In genomic region chr13:58594978-58595600, GRCh38 we compare ENCODE assay signal across 20 cellular contexts.
A peak's percentile ranks its signal among the peaks of the same experiment; 100 is the strongest.
DNase-seq lines count a peak whose midpoint lies in the region; ATAC-seq, FAIRE-seq and TF ChIP-seq lines count a peak whose summit lies in the region.
"Had no signal": no experiment of that assay in that cellular context is flagged by ENCODE, and none has a peak within 500 bp of the region (broad histone marks: within the 10 kb centered on the region; RNA-seq: fewer than 3 reads in every experiment).

No MANE protein-coding gene starts in this region.

- H3K4me3 ChIP-seq in H1 (ENCODE audit: extremely low read depth in 1 of 4, insufficient read depth in 2 of 4, low read depth in 3 of 4, low read length in 4 of 4) (no peak overlapping the region), mesendoderm (ENCODE audit: low read length) (no peak overlapping the region), neuronal stem cell (ENCODE audit: low read length in 2 of 2) (no peak overlapping the region), smooth muscle cell (no peak overlapping the region)
- H3K4me3 ChIP-seq: GM12878 had no signal

- H3K23ac ChIP-seq in H1 (ENCODE audit: insufficient read length), result no peak overlapping the region
- no peak overlapping the region for H3K23ac ChIP-seq in mesendoderm (ENCODE audit: low read length)
- no peak overlapping the region for H3K23ac ChIP-seq in neuronal stem cell (ENCODE audit: low read depth, low read length, poor library complexity)

- H3K4ac ChIP-seq in H1 (replicated peaks; ENCODE audit: insufficient read length, low read depth, low read length) (no peak overlapping the region), mesendoderm (ENCODE audit: low read depth, low read length) (no peak overlapping the region), neuronal stem cell (ENCODE audit: low read length) (no peak overlapping the region)

- no peak overlapping the region for H2BK20ac ChIP-seq in H1 (ENCODE audit: low read length)

- 94% methylated on average over 2 of the region's 2 CpGs; no CpG with 5 or more reads in 1 of the 2 experiments for WGBS in H1 (ENCODE audit: extremely low coverage in 1 of 2, insufficient coverage in 1 of 2, insufficient read length in 1 of 2, insufficient replicate concordance in 2 of 2, low coverage in 1 of 2, low lambda C conversion rate in 2 of 2, missing lambda C conversion rate in 1 of 2), 2 experiments
- WGBS in mesendoderm (ENCODE audit: extremely low coverage, insufficient coverage, low lambda C conversion rate), result no CpG with 5 or more reads among the region's 2 CpGs
- WGBS in neuronal stem cell (ENCODE audit: extremely low coverage in 2 of 2, insufficient read length in 2 of 2, insufficient replicate concordance in 1 of 2), 2 donors, result no CpG with 5 or more reads among the region's 2 CpGs
- WGBS in smooth muscle cell (ENCODE audit: low lambda C conversion rate), result 43% methylated on average over 2 of the region's 2 CpGs

- TF ChIP-seq CTCF in H1 (IDR thresholded peaks at IDR 0.05; ENCODE audit: control extremely low read depth in 1 of 3, insufficient read depth in 1 of 3, low read depth in 1 of 3, low read length in 3 of 3) (no peak), smooth muscle cell (IDR thresholded peaks at IDR 0.05; ENCODE audit: borderline replicate concordance, insufficient read depth, poor library complexity, severe bottlenecking) (no peak), foreskin keratinocyte (conservative IDR thresholded peaks at IDR 0.05) (no peak)

- no peak overlapping the region for H4K91ac ChIP-seq in H1 (replicated peaks; ENCODE audit: insufficient read length, low read length)
- no peak overlapping the region for H4K91ac ChIP-seq in neuronal stem cell (ENCODE audit: low read depth, low read length, poor library complexity)

- no peaks in the 10 kb centered on the region for H3K9me3 ChIP-seq in H1 (ENCODE audit: insufficient read depth in 2 of 2, low read depth in 1 of 2, low read length in 1 of 2)
- H3K9me3 ChIP-seq in neuronal stem cell (replicated peaks in 1 of 2; ENCODE audit: control insufficient read depth in 2 of 2, insufficient read depth in 1 of 2, low read depth in 1 of 2, low read length in 2 of 2), result no peaks in the 10 kb centered on the region
- H3K9me3 ChIP-seq in smooth muscle cell (replicated peaks; ENCODE audit: low read depth), result no peaks in the 10 kb centered on the region

- H2BK12ac ChIP-seq in H1 (ENCODE audit: low read depth, low read length), result no peak overlapping the region
- H2BK12ac ChIP-seq in neuronal stem cell (ENCODE audit: low read length), result no peak overlapping the region

- H4K5ac ChIP-seq in H1 (ENCODE audit: insufficient read length, low read depth, low read length), result no peak overlapping the region
- H4K5ac ChIP-seq in mesendoderm (ENCODE audit: low read length), result no peak overlapping the region

- intact Hi-C loops in Right ventricle myocardium superior (cut with DNase I), result no loop called here

- H2AFZ ChIP-seq in H1 (ENCODE audit: low read length) (0 out of 2 replicates have a peak overlapping the region, but pooled peaks have one; percentile 35), neuronal stem cell (ENCODE audit: low read length) (peak overlapping the region; percentile 4), smooth muscle cell (ENCODE audit: low read depth) (peak overlapping the region; percentile 18)

- H3K79me1 ChIP-seq in H1 (ENCODE audit: low read depth, low read length) (no peaks in the 10 kb centered on the region), mesendoderm (ENCODE audit: low read length) (no peaks in the 10 kb centered on the region), neuronal stem cell (ENCODE audit: low read depth, low read length) (no peaks in the 10 kb centered on the region)

- H3K36me3 ChIP-seq in H1 (ENCODE audit: control insufficient read depth in 2 of 4, insufficient read depth in 4 of 4, low read length in 3 of 4), result no peaks in the 10 kb centered on the region
- H3K36me3 ChIP-seq in mesendoderm (ENCODE audit: control insufficient read depth, insufficient read depth, low read length), result no peaks in the 10 kb centered on the region
- no peaks in the 10 kb centered on the region for H3K36me3 ChIP-seq in neuronal stem cell (replicated peaks in 1 of 2; ENCODE audit: control insufficient read depth in 2 of 2, insufficient read depth in 2 of 2, low read length in 2 of 2)
- no peaks in the 10 kb centered on the region for H3K36me3 ChIP-seq in smooth muscle cell (ENCODE audit: low read depth)

- H2BK120ac ChIP-seq in H1 (replicated peaks; ENCODE audit: low read depth, low read length), result no peak overlapping the region
- H2BK120ac ChIP-seq in mesendoderm (ENCODE audit: low read depth, low read length), result peak overlapping the region; percentile 36
- no peak overlapping the region for H2BK120ac ChIP-seq in neuronal stem cell (ENCODE audit: low read depth, low read length)

- no peak overlapping the region for H3K14ac ChIP-seq in H1 (ENCODE audit: insufficient read length)
- no peak overlapping the region for H3K14ac ChIP-seq in neuronal stem cell (ENCODE audit: low read length)

- H3K4me1 ChIP-seq in H1 (replicated peaks in 1 of 4; ENCODE audit: control insufficient read depth in 3 of 4, insufficient read depth in 4 of 4, low read length in 3 of 4) (peaks cover 0 to 2% (median 0%) of the 10 kb centered on the region in 4 experiments; a peak in 2 of 7 replicates), mesendoderm (ENCODE audit: control insufficient read depth, low read depth, low read length) (no peaks in the 10 kb centered on the region), neuronal stem cell (ENCODE audit: control insufficient read depth in 2 of 2, insufficient read depth in 1 of 2, low read depth in 1 of 2, low read length in 2 of 2) (peaks cover 0 to 4% of the 10 kb centered on the region in 2 donors), smooth muscle cell (ENCODE audit: low read depth) (no peaks in the 10 kb centered on the region), foreskin keratinocyte (no peaks in the 10 kb centered on the region)

- H3K56ac ChIP-seq in H1 (replicated peaks; ENCODE audit: insufficient read length, low read depth, low read length) (no peak overlapping the region), mesendoderm (ENCODE audit: low read length) (no peak overlapping the region)

- H2BK15ac ChIP-seq in H1 (ENCODE audit: low read length), result no peak overlapping the region
- no peak overlapping the region for H2BK15ac ChIP-seq in mesendoderm (replicated peaks; ENCODE audit: low read depth)
- H2BK15ac ChIP-seq in neuronal stem cell (ENCODE audit: low read length), result no peak overlapping the region

- H3K27ac ChIP-seq in H1 (ENCODE audit: low read depth, low read length) (no peak overlapping the region), mesendoderm (ENCODE audit: low read depth, low read length) (no peak overlapping the region), neuronal stem cell (replicated peaks; ENCODE audit: low read length) (no peak overlapping the region), smooth muscle cell (ENCODE audit: low read depth) (no peak overlapping the region), foreskin keratinocyte (no peak overlapping the region)
- H3K27ac ChIP-seq: C4-2B had no signal

- no peak for TF ChIP-seq RAD21 in H1 (IDR thresholded peaks at IDR 0.05 in 1 of 2, conservative IDR thresholded peaks at IDR 0.05 in 1 of 2; ENCODE audit: low read depth in 2 of 2, low read length in 2 of 2)

- no peak for TF ChIP-seq POLR2A in H1 (IDR thresholded peaks at IDR 0.05; ENCODE audit: control extremely low read depth in 1 of 2, low read depth in 2 of 2, low read length in 2 of 2)

- H4K20me1 ChIP-seq in H1 (replicated peaks in 1 of 2; ENCODE audit: control insufficient read depth in 1 of 2, insufficient read depth in 2 of 2, low read length in 2 of 2) (no peaks in the 10 kb centered on the region), smooth muscle cell (ENCODE audit: low read depth) (no peaks in the 10 kb centered on the region)

- H3K18ac ChIP-seq in H1 (ENCODE audit: extremely low read depth, low read length) (no peak overlapping the region), mesendoderm (ENCODE audit: low read length) (no peak overlapping the region), neuronal stem cell (ENCODE audit: low read length) (no peak overlapping the region)

- DNase-seq in H1 (ENCODE audit: low read depth in 1 of 2, low spot score in 2 of 2), result no peak
- DNase-seq in mesendoderm, result no peak
- DNase-seq in neuronal stem cell (ENCODE audit: low spot score), result no peak
- no peak for DNase-seq in smooth muscle cell (lab: John Stamatoyannopoulos, UW; ENCODE audit: unreplicated experiment)
- DNase-seq in Right ventricle myocardium superior, result no peak
- DNase-seq in foreskin keratinocyte, result no peak
- no peak for DNase-seq in COLO829 (ENCODE audit: low spot score)
- DNase-seq: CD4-positive, CD25-positive, alpha-beta regulatory T cell; CD8-positive, alpha-beta T cell; DMS 273 treated with DMSO at 0.1 percent for 48 hours; DMS79; EL; GDM1; GOT3; H7; HCEC 1CT had no signal

- H2BK5ac ChIP-seq in H1 (ENCODE audit: low read depth, low read length) (no peak overlapping the region), mesendoderm (ENCODE audit: low read length) (no peak overlapping the region), neuronal stem cell (ENCODE audit: low read length) (no peak overlapping the region)

- H3K9ac ChIP-seq in H1 (replicated peaks in 1 of 4; ENCODE audit: extremely low read depth in 1 of 4, low read depth in 3 of 4, low read length in 3 of 4) (no peak overlapping the region), mesendoderm (ENCODE audit: low read length) (no peak overlapping the region), neuronal stem cell (ENCODE audit: low read depth, low read length, poor library complexity) (no peak overlapping the region), smooth muscle cell (ENCODE audit: low read depth) (no peak overlapping the region)

- H2AK5ac ChIP-seq in H1 (ENCODE audit: low read depth, low read length), result no peak overlapping the region
- no peak overlapping the region for H2AK5ac ChIP-seq in mesendoderm (ENCODE audit: low read length)
- no peak overlapping the region for H2AK5ac ChIP-seq in neuronal stem cell (ENCODE audit: low read depth, low read length)

- H3F3A ChIP-seq in smooth muscle cell (ENCODE audit: low read depth), result no peaks in the 10 kb centered on the region

- H4K8ac ChIP-seq in H1 (ENCODE audit: extremely low read depth, insufficient read depth, low read length) (no peak overlapping the region), mesendoderm (ENCODE audit: low read depth, low read length) (no peak overlapping the region), neuronal stem cell (ENCODE audit: low read depth, low read length) (no peak overlapping the region)

- CTCF ChIA-PET in H1 (lab: Charles Lee; ENCODE audit: partially characterized antibody), result no interaction called here

- no peaks in the 10 kb centered on the region for H3K27me3 ChIP-seq in H1 (replicated peaks in 1 of 4; ENCODE audit: control insufficient read depth in 3 of 4, extremely low read depth in 1 of 4, insufficient read depth in 3 of 4, low read length in 3 of 4)
- H3K27me3 ChIP-seq in mesendoderm (ENCODE audit: insufficient read depth, low read length, poor library complexity), result no peaks in the 10 kb centered on the region
- H3K27me3 ChIP-seq in neuronal stem cell (ENCODE audit: control insufficient read depth in 3 of 3, insufficient read depth in 3 of 3, low read depth in 1 of 3, low read length in 3 of 3), result no peaks in the 10 kb centered on the region
- peaks cover 35% of the 10 kb centered on the region for H3K27me3 ChIP-seq in smooth muscle cell (ENCODE audit: low read depth)
- H3K27me3 ChIP-seq in foreskin keratinocyte, result no peaks in the 10 kb centered on the region

- POLR2A ChIA-PET in H1 (lab: Charles Lee; ENCODE audit: partially characterized antibody), result no interaction called here

- H3K4me2 ChIP-seq in H1 (ENCODE audit: insufficient read depth in 1 of 2, low read depth in 2 of 2, low read length in 2 of 2) (no peak overlapping the region), mesendoderm (ENCODE audit: low read length) (no peak overlapping the region), neuronal stem cell (ENCODE audit: insufficient read depth, low read length, poor library complexity, severe bottlenecking) (no peak overlapping the region), smooth muscle cell (no peak overlapping the region)

- TF ChIP-seq EP300 in H1 (IDR thresholded peaks at IDR 0.05; ENCODE audit: borderline replicate concordance in 1 of 2, low read depth in 2 of 2, low read length in 2 of 2), result no peak

- H3K23me2 ChIP-seq in H1 (ENCODE audit: low read depth, low read length), result no peaks in the 10 kb centered on the region

- ATAC-seq in Right ventricle myocardium superior (ENCODE audit: poor library complexity), result no peak
- ATAC-seq in foreskin keratinocyte, result no peak
- ATAC-seq: CD8-positive, alpha-beta T cell; GM12878 had no signal

- H3K79me2 ChIP-seq in H1 (ENCODE audit: control insufficient read depth in 1 of 2, insufficient read depth in 2 of 2, low read length in 2 of 2) (no peaks in the 10 kb centered on the region), mesendoderm (ENCODE audit: control insufficient read depth, insufficient read depth, low read length) (no peaks in the 10 kb centered on the region), smooth muscle cell (ENCODE audit: low read depth) (no peaks in the 10 kb centered on the region)

- no peak for FAIRE-seq in H1 (lab: Jason Lieb, UNC)
- FAIRE-seq: D721Med, GM12878, GM19239 had no signal
